ENCODE assay signal across 8 cellular contexts in genomic region chr10:128859738-128860386, GRCh38.
DNase-seq lines count a peak whose midpoint lies in the region; ATAC-seq, FAIRE-seq and TF ChIP-seq lines count a peak whose summit lies in the region.

No MANE protein-coding gene starts in this region.

- no peaks in the 10 kb centered on the region for H3K36me3 ChIP-seq in iPS DF 6.9 (ENCODE audit: control insufficient read depth, insufficient read depth, low read length)

- H3K27me3 ChIP-seq in iPS DF 6.9 (ENCODE audit: control insufficient read depth, insufficient read depth, low read length): no peaks in the 10 kb centered on the region

- H3K27ac ChIP-seq in iPS DF 6.9 (ENCODE audit: low read length): no peak overlapping the region

- FAIRE-seq in GM12891 (lab: Jason Lieb, UNC): peak; percentile 26

- no CpG with 5 or more reads among the region's 8 CpGs for WGBS in iPS DF 6.9 (ENCODE audit: insufficient coverage, insufficient read length)

- TF ChIP-seq POLR2A in GM12891 (IDR thresholded peaks at IDR 0.05; ENCODE audit: low read depth, low read length): no peak

- TF ChIP-seq CTCF in AG09319 (IDR thresholded peaks at IDR 0.05; ENCODE audit: low read depth, low read length): peak; percentile 12

- H3K4me1 ChIP-seq in iPS DF 6.9 (ENCODE audit: control insufficient read depth, insufficient read depth, low read length): no peaks in the 10 kb centered on the region

- H3K4me3 ChIP-seq in iPS DF 6.9 (ENCODE audit: low read length): no peak overlapping the region

- ATAC-seq in GM19397 (IDR thresholded peaks at IDR 0.05; ENCODE audit: unreplicated experiment) (no peak), GM21515 (IDR thresholded peaks at IDR 0.05; ENCODE audit: unreplicated experiment) (no peak)

- DNase-seq in AG09319 (ENCODE audit: extremely low read depth, low read depth) (no peak), GM12891 (ENCODE audit: insufficient read length, low spot score) (peak; percentile 16), SHP77 (lab: John Stamatoyannopoulos, UW) (peak; percentile 10 to 15), iPS DF 6.9 (ENCODE audit: low read depth, low spot score) (peak; percentile 27), NCI-H2107 treated with DMSO at 0.1 percent for 48 hours (lab: John Stamatoyannopoulos, UW; ENCODE audit: unreplicated experiment) (no peak), H4 (ENCODE audit: low spot score) (no peak)

- no peaks in the 10 kb centered on the region for H3K9me3 ChIP-seq in iPS DF 6.9 (ENCODE audit: control insufficient read depth, insufficient read depth, low read length)

TF ChIP-seq in GM12891, 5 proteins besides CTCF, POLR2A, EP300 and RAD21:
- TF ChIP-seq POLR2AphosphoS5 (IDR thresholded peaks at IDR 0.05; ENCODE audit: low read depth, low read length): no peak
- no peak for TF ChIP-seq TAF1 (IDR thresholded peaks at IDR 0.05; ENCODE audit: low read depth, low read length)
- TF ChIP-seq PAX5 (IDR thresholded peaks at IDR 0.05; ENCODE audit: insufficient read depth, low read length, severe bottlenecking): no peak
- no peak for TF ChIP-seq POU2F2 (IDR thresholded peaks at IDR 0.05; ENCODE audit: low read depth, low read length)
- TF ChIP-seq SPI1 (IDR thresholded peaks at IDR 0.05; ENCODE audit: low read depth, low read length): no peak

Comparison
In these comparisons a context has a peak if more than half of its experiments do, and no peak if none do; other contexts are left out.
1. DNase-seq: peak in GM12891 (single experiment), SHP77 (2 of 2) and iPS DF 6.9 (single experiment); none in AG09319 (single experiment), NCI-H2107 treated with DMSO at 0.1 percent for 48 hours (single experiment) and H4 (single experiment).